Comparison of ENCODE assay signal across 14 cellular contexts in genomic region chr5:14038341-14038959, GRCh38.
DNase-seq lines count a peak whose midpoint lies in the region; ATAC-seq lines count a peak whose summit lies in the region.
"Had no signal": no experiment of that assay in that cellular context is flagged by ENCODE, and none has a peak within 500 bp of the region (broad histone marks: within the 10 kb centered on the region; RNA-seq: fewer than 3 reads in every experiment).

No MANE protein-coding gene starts in this region.

- in situ Hi-C loops in Caki2 (cut with HindIII; ENCODE audit: low pct_unique_long_range_greater_than_20kb, low sequenced_read_pairs): no loop called here

- no peak overlapping the region for H3K56ac ChIP-seq in mesendoderm (ENCODE audit: low read length)

- no peak for ATAC-seq in GM19324 (IDR thresholded peaks at IDR 0.05; ENCODE audit: low FRiP score, unreplicated experiment)
- ATAC-seq: activated CD8-positive, alpha-beta T cell treated with anti-CD3 and anti-CD28 coated beads for 36 hours had no signal

- H2BK5ac ChIP-seq in mesendoderm (ENCODE audit: low read length): no peak overlapping the region

- no peak overlapping the region for H3K4ac ChIP-seq in mesendoderm (ENCODE audit: low read depth, low read length)

- H2AK5ac ChIP-seq in mesendoderm (ENCODE audit: low read length): no peak overlapping the region

- H3K18ac ChIP-seq in mesendoderm (ENCODE audit: low read length): no peak overlapping the region

- no peak overlapping the region for H3K23ac ChIP-seq in mesendoderm (ENCODE audit: low read length)

- intact Hi-C loops in cardiac septum (cut with DNase I): no loop called here

- H2BK15ac ChIP-seq in mesendoderm (replicated peaks; ENCODE audit: low read depth): no peak overlapping the region

- H3K4me2 ChIP-seq in mesendoderm (ENCODE audit: low read length): no peak overlapping the region

- DNase-seq in Caki2 (ENCODE audit: low read depth) (peak; percentile 76), LHCN-M2 (ENCODE audit: low read depth) (peak; percentile 74), cerebellar cortex (ENCODE audit: low spot score) (peak; percentile 5), mesendoderm (peak; percentile 39), cardiac septum (ENCODE audit: low spot score) (no peak), GM19238 (ENCODE audit: insufficient read length, low spot score) (no peak), NCI-H748 (lab: John Stamatoyannopoulos, UW; ENCODE audit: unreplicated experiment) (no peak)
- DNase-seq: activated CD8-positive, alpha-beta T cell treated with anti-CD3 and anti-CD28 coated beads for 36 hours; amniotic stem cell; midbrain; NCI-H2171; stimulated activated naive CD4-positive, alpha-beta T cell treated with Interleukin-2 at 50 U/mL for 16 hours had no signal

- no peaks in the 10 kb centered on the region for H3K79me1 ChIP-seq in mesendoderm (ENCODE audit: low read length)

- H3K4me3 ChIP-seq in mesendoderm (ENCODE audit: low read length): no peak overlapping the region

- no peaks in the 10 kb centered on the region for H3K79me2 ChIP-seq in mesendoderm (ENCODE audit: control insufficient read depth, insufficient read depth, low read length)

- no peak overlapping the region for H3K9ac ChIP-seq in mesendoderm (ENCODE audit: low read length)

- H3K36me3 ChIP-seq in mesendoderm (ENCODE audit: control insufficient read depth, insufficient read depth, low read length): no peaks in the 10 kb centered on the region

- H3K27me3 ChIP-seq in mesendoderm (ENCODE audit: insufficient read depth, low read length, poor library complexity): no peaks in the 10 kb centered on the region

- H4K8ac ChIP-seq in mesendoderm (ENCODE audit: low read depth, low read length): no peak overlapping the region

- no peak overlapping the region for H3K27ac ChIP-seq in mesendoderm (ENCODE audit: low read depth, low read length)
- H3K27ac ChIP-seq: HL-60 had no signal

- WGBS in mesendoderm (ENCODE audit: extremely low coverage, insufficient coverage, low lambda C conversion rate): no CpG with 5 or more reads among the region's 10 CpGs

- peaks cover 5% of the 10 kb centered on the region for H3K4me1 ChIP-seq in mesendoderm (ENCODE audit: control insufficient read depth, low read depth, low read length)

- peak overlapping the region; percentile 40 for H2BK120ac ChIP-seq in mesendoderm (ENCODE audit: low read depth, low read length)

- H4K5ac ChIP-seq in mesendoderm (ENCODE audit: low read length): no peak overlapping the region

Comparison
In these comparisons a context has a peak if more than half of its experiments do, and no peak if none do; other contexts are left out.
1. DNase-seq: peak in Caki2 (single experiment), LHCN-M2 (single experiment), cerebellar cortex (single experiment) and mesendoderm (single experiment); none in cardiac septum (single experiment), GM19238 (single experiment) and NCI-H748 (single experiment).